14 cellular contexts compared by ENCODE assay signal in the genomic region with DNA sequence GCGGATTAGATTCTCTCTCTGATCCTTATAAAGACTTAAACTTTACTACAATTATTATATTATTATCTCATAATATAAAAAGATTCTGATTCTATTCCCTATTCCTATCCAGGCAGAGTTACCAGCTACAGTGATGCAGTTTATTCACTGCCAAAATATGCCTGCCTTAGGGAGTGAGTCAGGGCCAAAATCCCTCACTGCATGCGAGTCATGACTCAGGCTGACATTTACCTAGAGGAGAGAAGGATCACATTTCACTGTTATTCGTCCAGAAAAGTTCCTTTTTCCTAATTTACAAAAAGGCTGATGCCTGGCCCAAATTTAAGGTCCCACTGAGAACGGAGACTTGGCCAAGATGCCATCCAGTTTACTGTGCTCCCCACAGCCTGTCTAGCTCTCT.
A peak's percentile ranks its signal among the peaks of the same experiment; 100 is the strongest.
DNase-seq lines count a peak whose midpoint lies in the region; TF ChIP-seq lines count a peak whose summit lies in the region.
"Had no signal": no experiment of that assay in that cellular context is flagged by ENCODE, and none has a peak within 500 bp of the region (broad histone marks: within the 10 kb centered on the region; RNA-seq: fewer than 3 reads in every experiment).

No MANE protein-coding gene starts in this region.

- TF ChIP-seq CTCF in HFF-Myc (IDR thresholded peaks at IDR 0.05; ENCODE audit: low read depth, low read length, missing control alignments) (no peak), uterus (IDR thresholded peaks at IDR 0.05) (no peak), spleen (IDR thresholded peaks at IDR 0.05 in 8 of 11, conservative IDR thresholded peaks at IDR 0.05 in 3 of 11) (no peak)

- H3K9me3 ChIP-seq in uterus = no peaks in the 10 kb centered on the region
- H3K9me3 ChIP-seq in spleen = peaks cover 0 to 6% (median 0%) of the 10 kb centered on the region in 8 donors
- H3K9me3 ChIP-seq: tibial nerve had no signal

- WGBS in spleen, 5 donors = 75 to 89% (median 81%) methylated on average over 4 of the region's 4 CpGs

- intact Hi-C loops in uterus (cut with DNase I; ENCODE audit: low total_unique reads) (no loop called here), spleen (cut with DNase I; ENCODE audit: low total_unique reads) (no loop called here)

- H3K4me3 ChIP-seq in HFF-Myc (replicated peaks; ENCODE audit: low read depth, low read length) = no peak overlapping the region
- no peak overlapping the region for H3K4me3 ChIP-seq in uterus
- H3K4me3 ChIP-seq in spleen = no peak overlapping the region
- H3K4me3 ChIP-seq: left ventricle myocardium inferior, tibial nerve had no signal

- peaks cover 0 to 5% of the 10 kb centered on the region in 2 donors for H3K4me1 ChIP-seq in uterus
- H3K4me1 ChIP-seq in spleen = no peaks in the 10 kb centered on the region
- H3K4me1 ChIP-seq: left ventricle myocardium inferior had no signal

- TF ChIP-seq POLR2A in uterus (IDR thresholded peaks at IDR 0.05) (no peak), spleen (IDR thresholded peaks at IDR 0.05) (no peak)

- DNase-seq in HFF-Myc (ENCODE audit: extremely low read depth, low read depth) = peak; percentile 80
- peak; percentile 92 for DNase-seq in amniotic stem cell (lab: John Stamatoyannopoulos, UW)
- peak; percentile 19 for DNase-seq in foreskin melanocyte
- DNase-seq in uterus = peak; percentile 33 to 63
- DNase-seq in activated T-cell treated with anti-CD3 and anti-CD28 coated beads for 4 hours = no peak
- no peak for DNase-seq in spleen
- no peak for DNase-seq in NOMO-1 (lab: John Stamatoyannopoulos, UW; ENCODE audit: unreplicated experiment in 2 of 2)
- DNase-seq: activated CD8-positive, alpha-beta memory T cell treated with anti-CD3 and anti-CD28 coated beads for 24 hours; activated naive CD8-positive, alpha-beta T cell treated with anti-CD3 and anti-CD28 coated beads, Interleukin-2, amount 50 U/mL, for 24 hours; left ventricle myocardium inferior; NCI-H1092 treated with DMSO at 0.1 percent for 48 hours; NCI-H69; T-helper 17 cell had no signal

- H3K36me3 ChIP-seq in uterus = no peaks in the 10 kb centered on the region
- no peaks in the 10 kb centered on the region for H3K36me3 ChIP-seq in spleen
- H3K36me3 ChIP-seq: left ventricle myocardium inferior, tibial nerve had no signal

- H3K27me3 ChIP-seq in uterus (no peaks in the 10 kb centered on the region), spleen (replicated peaks in 1 of 7) (no peaks in the 10 kb centered on the region)
- H3K27me3 ChIP-seq: tibial nerve had no signal

- peak overlapping the region; percentile 58 to 75 for H3K27ac ChIP-seq in uterus
- H3K27ac ChIP-seq in spleen = no peak overlapping the region
- H3K27ac ChIP-seq: left ventricle myocardium inferior, tibial nerve had no signal

Comparison
In these comparisons a context has a peak if more than half of its experiments do, and no peak if none do; other contexts are left out.
1. DNase-seq: peak in HFF-Myc (single experiment), amniotic stem cell (single experiment), foreskin melanocyte (single experiment) and uterus (2 of 2); none in activated T-cell treated with anti-CD3 and anti-CD28 coated beads for 4 hours (single experiment), spleen (single experiment) and NOMO-1 (0 of 2).
2. H3K27ac ChIP-seq: peak in uterus (2 of 2); none in spleen (0 of 8).